In genomic region chr20:23155141-23155590, GRCh38 we compare ENCODE assay signal across 14 cellular contexts.
DNase-seq lines count a peak whose midpoint lies in the region; ATAC-seq and TF ChIP-seq lines count a peak whose summit lies in the region.
"Had no signal": no experiment of that assay in that cellular context is flagged by ENCODE, and none has a peak within 500 bp of the region (broad histone marks: within the 10 kb centered on the region; RNA-seq: fewer than 3 reads in every experiment).

No MANE protein-coding gene starts in this region.

- DNase-seq in NCI-H748 (lab: John Stamatoyannopoulos, UW; ENCODE audit: unreplicated experiment) (peak; percentile 30), NCI-H748 treated with DMSO at 0.1 percent for 48 hours (lab: John Stamatoyannopoulos, UW) (no peak), NOMO-1 treated with dmso at 0.1 percent for 144 hours (lab: John Stamatoyannopoulos, UW; ENCODE audit: unreplicated experiment) (peak; percentile 52), epithelial cell of esophagus (ENCODE audit: low read depth) (peak; percentile 80), A673 (ENCODE audit: low spot score) (no peak), NCI-H146 (lab: John Stamatoyannopoulos, UW) (no peak)
- DNase-seq: 8988T; activated T-cell treated with anti-CD3 and anti-CD28 coated beads, Interleukin-2, amount 50 U/mL, for 24 hours; DMS153; immature natural killer cell; naive thymus-derived CD8-positive, alpha-beta T cell; NCI-H1105 had no signal

- H3K9me3 ChIP-seq in stomach smooth muscle (ENCODE audit: control insufficient read depth in 2 of 2, low read length in 2 of 2) (no peaks in the 10 kb centered on the region), A673 (ENCODE audit: low read depth, low read length, poor library complexity, severe bottlenecking) (no peaks in the 10 kb centered on the region)

- no peaks in the 10 kb centered on the region for H3K36me3 ChIP-seq in stomach smooth muscle (ENCODE audit: control insufficient read depth in 2 of 2, insufficient read depth in 2 of 2, low read length in 2 of 2)
- no peaks in the 10 kb centered on the region for H3K36me3 ChIP-seq in A673 (ENCODE audit: insufficient read depth, low read length, poor library complexity, severe bottlenecking)

- POLR2A ChIA-PET in A673 (lab: Charles Lee; ENCODE audit: low non-redundant PET) = no interaction called here

- H3K4me3 ChIP-seq in epithelial cell of esophagus (ENCODE audit: low read length) (no peak overlapping the region), stomach smooth muscle (ENCODE audit: low read length in 2 of 2) (peak overlapping the region in 1 of 2 donors; percentile 54), A673 (ENCODE audit: low read depth, low read length, poor library complexity, severe bottlenecking) (no peak overlapping the region)

- intact Hi-C loops in A673 (cut with micrococcal nuclease; ENCODE audit: unreplicated experiment) = no loop called here

- no peak for ATAC-seq in GM19455 (IDR thresholded peaks at IDR 0.05; ENCODE audit: unreplicated experiment)
- ATAC-seq: naive thymus-derived CD8-positive, alpha-beta T cell had no signal

- TF ChIP-seq CTCF in epithelial cell of esophagus (IDR thresholded peaks at IDR 0.05; ENCODE audit: insufficient read depth, low read depth, low read length, missing control alignments) = no peak
- no peak for TF ChIP-seq CTCF in A673 (conservative IDR thresholded peaks at IDR 0.05; ENCODE audit: low read depth, low read length)

- no peak overlapping the region for H3K9ac ChIP-seq in stomach smooth muscle (ENCODE audit: low read length in 2 of 2)

- BruUV-seq in A673 (replicated peaks; lab: Mats Ljungman, UMichigan) = no TSS peak

- H3K4me1 ChIP-seq in stomach smooth muscle (ENCODE audit: control insufficient read depth, insufficient read depth, low read length) (peaks cover 28% of the 10 kb centered on the region), A673 (ENCODE audit: insufficient read depth, low read length, poor library complexity, severe bottlenecking) (peaks cover 5% of the 10 kb centered on the region)

- CTCF ChIA-PET in A673 (lab: Charles Lee) = no interaction called here

- peak overlapping the region; percentile 49 for H3K27ac ChIP-seq in stomach smooth muscle (ENCODE audit: low read length)
- no peak overlapping the region for H3K27ac ChIP-seq in A673 (ENCODE audit: low read depth, low read length, poor library complexity, severe bottlenecking)

- H3K27me3 ChIP-seq in stomach smooth muscle (ENCODE audit: control insufficient read depth in 1 of 2, insufficient read depth in 2 of 2, low read length in 2 of 2) (no peaks in the 10 kb centered on the region), A673 (replicated peaks; ENCODE audit: insufficient read depth, low read depth, low read length, poor library complexity) (no peaks in the 10 kb centered on the region)

Comparison
In these comparisons a context has a peak if more than half of its experiments do, and no peak if none do; other contexts are left out.
1. DNase-seq: peak in NCI-H748 (single experiment), NOMO-1 treated with dmso at 0.1 percent for 144 hours (single experiment) and epithelial cell of esophagus (single experiment); none in NCI-H748 treated with DMSO at 0.1 percent for 48 hours (single experiment), A673 (single experiment) and NCI-H146 (single experiment).